Comparison of ENCODE assay signal across 16 cellular contexts in the genomic region with DNA sequence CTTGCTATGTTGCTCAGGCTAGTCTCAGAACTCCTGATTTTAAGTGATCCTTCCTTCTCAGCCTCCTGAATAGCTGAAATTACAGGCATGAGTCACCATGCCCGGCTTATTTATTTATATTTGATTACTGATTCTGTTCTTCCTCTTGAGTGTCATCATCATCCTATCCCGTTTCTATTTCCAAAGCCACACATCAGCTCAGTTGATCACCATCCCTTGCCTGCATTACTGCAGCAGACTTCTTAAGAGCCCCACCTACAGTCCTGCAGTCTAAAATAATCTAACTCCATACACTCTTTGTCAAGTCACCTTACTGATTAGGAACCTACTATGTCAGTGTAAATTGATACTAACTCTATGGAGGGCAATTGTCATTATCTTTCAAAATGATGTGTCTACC.
DNase-seq lines count a peak whose midpoint lies in the region; ATAC-seq, FAIRE-seq and TF ChIP-seq lines count a peak whose summit lies in the region.
"Had no signal": no experiment of that assay in that cellular context is flagged by ENCODE, and none has a peak within 500 bp of the region (broad histone marks: within the 10 kb centered on the region; RNA-seq: fewer than 3 reads in every experiment).

No MANE protein-coding gene starts in this region.

- CTCF ChIA-PET in PC-3 (lab: Charles Lee) (interaction anchor here (0.7 to 0.9 kb wide), 2 partner anchors 31 to 520 kb away, joined by 3 read pairs; no protein-coding TSS in a partner anchor), endothelial cell of umbilical vein (lab: Charles Lee) (interaction anchor here (0.7 to 1.0 kb wide), 3 partner anchors 30 to 174 kb away, joined by 3 read pairs; no protein-coding TSS in a partner anchor)

- H3K9me1 ChIP-seq in endothelial cell of umbilical vein (replicated peaks; ENCODE audit: control insufficient read depth, extremely low read depth, insufficient read depth, low read length): no peaks in the 10 kb centered on the region

- H3K9me2 ChIP-seq in PC-3 (replicated peaks; ENCODE audit: low read length): no peaks in the 10 kb centered on the region

- peak overlapping the region; percentile 6; the same call in 1 of the 2 replicates for H3K4me2 ChIP-seq in PC-3 (ENCODE audit: low read length)
- no peak overlapping the region for H3K4me2 ChIP-seq in endothelial cell of umbilical vein (ENCODE audit: insufficient read depth, low read length)
- no peak overlapping the region for H3K4me2 ChIP-seq in trophoblast cell (ENCODE audit: low read length)

- H3K4ac ChIP-seq in trophoblast cell (ENCODE audit: low read depth, low read length): no peak overlapping the region

- dilution Hi-C loops in endothelial cell of umbilical vein (cut with MboI; ENCODE audit: extremely low pct_ligation_motif_present, low sequenced_read_pairs): no loop called here

- H3F3A ChIP-seq in PC-3 (ENCODE audit: low read length, unreplicated experiment): no peaks in the 10 kb centered on the region

- intact Hi-C loops in PC-3 (cut with micrococcal nuclease): loop anchor here (1.0 kb wide), 1 partner anchor 30 kb away; no protein-coding TSS in a partner anchor
- intact Hi-C loops in endothelial cell of umbilical vein (cut with micrococcal nuclease): loop anchor here (2.0 kb wide), 1 partner anchor 18 kb away; no protein-coding TSS in a partner anchor

- H4K91ac ChIP-seq in trophoblast cell (ENCODE audit: low read depth, low read length): no peak overlapping the region

- H4K20me1 ChIP-seq in PC-3 (ENCODE audit: low read length) (no peaks in the 10 kb centered on the region), endothelial cell of umbilical vein (replicated peaks; ENCODE audit: control insufficient read depth, extremely low read depth, insufficient read depth, low read length) (no peaks in the 10 kb centered on the region)

- no peak overlapping the region for H4K12ac ChIP-seq in trophoblast cell (ENCODE audit: low read depth, low read length)

- H3K79me2 ChIP-seq in PC-3 (ENCODE audit: low read length) (no peaks in the 10 kb centered on the region), endothelial cell of umbilical vein (ENCODE audit: control insufficient read depth, insufficient read depth, low read length) (no peaks in the 10 kb centered on the region), trophoblast cell (ENCODE audit: control insufficient read depth, insufficient read depth, low read length, poor library complexity) (peaks cover 2% of the 10 kb centered on the region)

- H3K9me3 ChIP-seq in PC-3 (ENCODE audit: low read length): no peaks in the 10 kb centered on the region
- H3K9me3 ChIP-seq in endothelial cell of umbilical vein (replicated peaks; ENCODE audit: control insufficient read depth, insufficient read depth, low read length): no peaks in the 10 kb centered on the region
- no peaks in the 10 kb centered on the region for H3K9me3 ChIP-seq in BE2C
- H3K9me3 ChIP-seq in trophoblast cell (ENCODE audit: insufficient read depth, low read depth, low read length): no peaks in the 10 kb centered on the region
- H3K9me3 ChIP-seq: suprapubic skin had no signal

- TF ChIP-seq CTCF in PC-3 (conservative IDR thresholded peaks at IDR 0.05; ENCODE audit: low read depth, low read length) (0 out of 2 replicates have a peak, but pooled peaks have one; percentile 18), endothelial cell of umbilical vein (IDR thresholded peaks at IDR 0.05; ENCODE audit: extremely low read depth in 1 of 2, insufficient read depth in 1 of 2, low read depth in 1 of 2, low read length in 2 of 2) (no peak), BE2C (IDR thresholded peaks at IDR 0.05; ENCODE audit: low read depth, low read length) (no peak)

- DNase-seq in SIG-M5 treated with dmso at 0.1 percent for 504 hours (lab: John Stamatoyannopoulos, UW; ENCODE audit: unreplicated experiment) (peak; percentile 3), SIG-M5 (lab: John Stamatoyannopoulos, UW) (no peak), PC-3 (peak; percentile 75), endothelial cell of umbilical vein (ENCODE audit: low read depth, low spot score) (peak; percentile 69), stromal cell of bone marrow (ENCODE audit: low read depth) (peak; percentile 62), BE2C (no peak), trophoblast cell (no peak)
- DNase-seq: activated CD4-positive, alpha-beta T cell treated with anti-CD3 and anti-CD28 coated beads for 48 hours; H7; head of caudate nucleus; NCI-H345; T-helper 9 cell had no signal

- no peak overlapping the region for H2BK12ac ChIP-seq in trophoblast cell (ENCODE audit: low read length)

- no peak overlapping the region for H2AFZ ChIP-seq in PC-3 (ENCODE audit: low read length)
- H2AFZ ChIP-seq in endothelial cell of umbilical vein (ENCODE audit: low read depth, low read length): no peak overlapping the region
- no peak overlapping the region for H2AFZ ChIP-seq in trophoblast cell (ENCODE audit: insufficient read depth, low read length, poor library complexity)

- no peak overlapping the region for H3K23ac ChIP-seq in trophoblast cell (ENCODE audit: low read length)

- no peak overlapping the region for H3K18ac ChIP-seq in trophoblast cell (ENCODE audit: low read length)

- no peak overlapping the region for H3K14ac ChIP-seq in trophoblast cell (ENCODE audit: low read length)

- peak; percentile 71 for ATAC-seq in PC-3
- ATAC-seq in GM18868 (IDR thresholded peaks at IDR 0.05; ENCODE audit: unreplicated experiment): no peak

- no peak for TF ChIP-seq POLR2A in endothelial cell of umbilical vein (IDR thresholded peaks at IDR 0.05; ENCODE audit: low read depth, low read length)

- H3K36me3 ChIP-seq in PC-3 (ENCODE audit: low read depth, low read length) (no peaks in the 10 kb centered on the region), endothelial cell of umbilical vein (ENCODE audit: control insufficient read depth in 2 of 2, extremely low read depth in 1 of 2, insufficient read depth in 2 of 2, low read length in 2 of 2) (no peaks in the 10 kb centered on the region), BE2C (no peaks in the 10 kb centered on the region), trophoblast cell (ENCODE audit: control insufficient read depth in 1 of 2, insufficient read depth in 2 of 2, low read length in 2 of 2) (no peaks in the 10 kb centered on the region)
- H3K36me3 ChIP-seq: suprapubic skin had no signal

- H3K4me1 ChIP-seq in PC-3 (ENCODE audit: insufficient read depth, low read length): peaks cover 39% of the 10 kb centered on the region
- H3K4me1 ChIP-seq in endothelial cell of umbilical vein (ENCODE audit: control insufficient read depth, extremely low read depth, insufficient read depth, low read length): peaks cover 19% of the 10 kb centered on the region
- no peaks in the 10 kb centered on the region for H3K4me1 ChIP-seq in BE2C
- peaks cover 6 to 8% of the 10 kb centered on the region in 2 experiments for H3K4me1 ChIP-seq in trophoblast cell (ENCODE audit: control insufficient read depth in 1 of 2, insufficient read depth in 2 of 2, low read length in 2 of 2)

- no CpG with 5 or more reads among the region's 2 CpGs for WGBS in trophoblast cell (ENCODE audit: extremely low coverage, insufficient coverage, insufficient read length)

- no peak overlapping the region for H2BK5ac ChIP-seq in trophoblast cell (ENCODE audit: low read depth, low read length, poor library complexity)

- no peak overlapping the region for H2BK120ac ChIP-seq in trophoblast cell (ENCODE audit: insufficient read depth, low read length, poor library complexity)

- FAIRE-seq in endothelial cell of umbilical vein (lab: Jason Lieb, UNC): peak; percentile 44

- POLR2A ChIA-PET in PC-3 (lab: Charles Lee; ENCODE audit: unreplicated experiment): no interaction called here
- POLR2A ChIA-PET in endothelial cell of umbilical vein (lab: Charles Lee): no interaction called here

- no peak overlapping the region for H3K4me3 ChIP-seq in PC-3 (ENCODE audit: low read length)
- no peak overlapping the region for H3K4me3 ChIP-seq in endothelial cell of umbilical vein (replicated peaks in 1 of 3; ENCODE audit: insufficient read depth in 1 of 3, low read depth in 1 of 3, low read length in 3 of 3)
- no peak overlapping the region for H3K4me3 ChIP-seq in BE2C (ENCODE audit: low read depth, low read length)
- H3K4me3 ChIP-seq in trophoblast cell (ENCODE audit: low read depth, low read length): no peak overlapping the region
- H3K4me3 ChIP-seq: suprapubic skin had no signal

- peaks cover 8% of the 10 kb centered on the region for H3K79me1 ChIP-seq in trophoblast cell (ENCODE audit: low read length)

- no TSS peak for BruUV-seq in PC-3 (replicated peaks; lab: Mats Ljungman, UMichigan)
- BruUV-seq in endothelial cell of umbilical vein (replicated peaks; lab: Mats Ljungman, UMichigan): no TSS peak

- H4K8ac ChIP-seq in trophoblast cell (ENCODE audit: low read depth, low read length): no peak overlapping the region

- no peak overlapping the region for H2AK5ac ChIP-seq in trophoblast cell (ENCODE audit: low read length)

- no peak overlapping the region for H3K27ac ChIP-seq in PC-3 (ENCODE audit: low read length)
- H3K27ac ChIP-seq in endothelial cell of umbilical vein (ENCODE audit: insufficient read depth, low read depth, low read length): peak overlapping the region; percentile 58
- H3K27ac ChIP-seq in trophoblast cell (ENCODE audit: low read depth, low read length): no peak overlapping the region
- H3K27ac ChIP-seq: HL-60, RWPE1, suprapubic skin had no signal

- H3K27me3 ChIP-seq in PC-3 (ENCODE audit: low read length) (no peaks in the 10 kb centered on the region), endothelial cell of umbilical vein (ENCODE audit: control insufficient read depth in 2 of 2, insufficient read depth in 2 of 2, low read length in 2 of 2) (no peaks in the 10 kb centered on the region), BE2C (no peaks in the 10 kb centered on the region), trophoblast cell (ENCODE audit: insufficient read depth, low read length) (no peaks in the 10 kb centered on the region)
- H3K27me3 ChIP-seq: suprapubic skin had no signal

- H3K9ac ChIP-seq in PC-3 (ENCODE audit: low read length): no peak overlapping the region
- H3K9ac ChIP-seq in endothelial cell of umbilical vein (replicated peaks; ENCODE audit: extremely low read depth, insufficient read depth, low read length): no peak overlapping the region
- H3K9ac ChIP-seq in trophoblast cell (ENCODE audit: low read length): no peak overlapping the region

TF ChIP-seq in endothelial cell of umbilical vein, 7 proteins besides CTCF, POLR2A, EP300 and RAD21:
- TF ChIP-seq FOS (IDR thresholded peaks at IDR 0.05; ENCODE audit: borderline replicate concordance, insufficient read depth, low read length): peak; percentile 81
- TF ChIP-seq JUN (IDR thresholded peaks at IDR 0.05; ENCODE audit: borderline replicate concordance, insufficient read depth, insufficient read length, low read depth): peak; percentile 45
- TF ChIP-seq MYC (IDR thresholded peaks at IDR 0.05; ENCODE audit: low read depth, low read length): no peak

Comparison
In these comparisons a context has a peak if more than half of its experiments do, and no peak if none do; other contexts are left out.
1. DNase-seq: peak in SIG-M5 treated with dmso at 0.1 percent for 504 hours (single experiment), PC-3 (single experiment), endothelial cell of umbilical vein (single experiment) and stromal cell of bone marrow (single experiment); none in SIG-M5 (single experiment), BE2C (single experiment) and trophoblast cell (0 of 2).